In the genomic region with DNA sequence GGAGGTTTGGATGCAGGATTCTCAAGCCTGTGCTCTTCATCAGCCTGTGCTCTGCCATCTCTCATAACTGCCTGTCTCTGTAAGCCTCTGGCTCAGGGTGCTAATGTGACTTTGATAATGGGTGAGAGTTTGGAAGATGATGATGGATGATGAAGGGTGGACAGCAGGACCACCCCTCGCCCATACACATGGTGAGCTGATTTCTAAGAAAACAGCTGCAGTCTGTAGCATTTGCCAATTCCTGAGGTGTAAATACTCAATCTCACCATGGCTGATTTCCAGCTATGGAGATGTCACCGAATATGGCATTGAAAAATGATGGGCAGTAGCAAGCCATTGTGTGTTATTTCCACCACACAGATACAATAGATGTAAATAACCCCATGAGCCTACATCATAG, we compare ENCODE assay signal across 11 cellular contexts.
"Had no signal": no experiment of that assay in that cellular context is flagged by ENCODE, and none has a peak within 500 bp of the region (broad histone marks: within the 10 kb centered on the region; RNA-seq: fewer than 3 reads in every experiment).

No MANE protein-coding gene starts in this region.

- H3K9me3 Mint-ChIP-seq: GM23338, H9, HFFc6 had no signal

- H3K27ac Mint-ChIP-seq: GM23338, HFFc6 had no signal

- DNase-seq: GM23248, GOT3, H7, H9, HCEC 1CT, HFFc6 had no signal

- H3K4me1 ChIP-seq: HAP-1 had no signal

- H3K36me3 ChIP-seq: HAP-1 had no signal

- ATAC-seq: GM23338, HCT116 had no signal

- H3K9me3 ChIP-seq: HAP-1 had no signal

- H3K4me3 ChIP-seq: GM23248, GM23338, HAP-1 had no signal

- H3K4me3 Mint-ChIP-seq: GM23338, H9, HFFc6 had no signal

- FAIRE-seq: H1, H54 had no signal

- H3K27ac ChIP-seq: GM23248 had no signal
